ENCODE assay signal across 2 cellular contexts in genomic region chr11:11220786-11221185, GRCh38.
TF ChIP-seq lines count a peak whose summit lies in the region.

No MANE protein-coding gene starts in this region.

TF ChIP-seq in GM23338, 12 proteins besides CTCF, POLR2A, EP300 and RAD21 (continued from another document):
- TF ChIP-seq ZNF462 (CRISPR knock-in tag; IDR thresholded peaks at IDR 0.05) = no peak
- TF ChIP-seq CREB1 (CRISPR knock-in tag; IDR thresholded peaks at IDR 0.05; ENCODE audit: low read depth) = no peak
- TF ChIP-seq JUNB (IDR thresholded peaks at IDR 0.05; ENCODE audit: unreplicated experiment) = no peak
- no peak for TF ChIP-seq EZH2phosphoT487 (IDR thresholded peaks at IDR 0.05; ENCODE audit: unreplicated experiment)
- TF ChIP-seq EZH2 (IDR thresholded peaks at IDR 0.05; ENCODE audit: low read depth, unreplicated experiment) = no peak
- no peak for TF ChIP-seq NANOG (IDR thresholded peaks at IDR 0.05; ENCODE audit: borderline replicate concordance)
- no peak for TF ChIP-seq REST (IDR thresholded peaks at IDR 0.05; ENCODE audit: unreplicated experiment)
- no peak for TF ChIP-seq ZNF114 (CRISPR knock-in tag; IDR thresholded peaks at IDR 0.05)

TF ChIP-seq in H1, 55 proteins besides CTCF, POLR2A, EP300 and RAD21 (continued from another document):
- TF ChIP-seq NRF1 (IDR thresholded peaks at IDR 0.05; ENCODE audit: low read depth, low read length) (no peak), GABPA (IDR thresholded peaks at IDR 0.05; ENCODE audit: borderline replicate concordance, insufficient read depth, low read length) (no peak), KDM1A (IDR thresholded peaks at IDR 0.05; ENCODE audit: borderline replicate concordance, low read length) (no peak), USF2 (IDR thresholded peaks at IDR 0.05; ENCODE audit: low read length) (no peak), KDM5A (IDR thresholded peaks at IDR 0.05; ENCODE audit: low read length) (no peak), BCL11A (IDR thresholded peaks at IDR 0.05; ENCODE audit: low read depth in 2 of 2, low read length in 2 of 2) (no peak), RBBP5 (IDR thresholded peaks at IDR 0.05; ENCODE audit: borderline replicate concordance, low read depth, low read length) (no peak), CTBP2 (IDR thresholded peaks at IDR 0.05; ENCODE audit: borderline replicate concordance, insufficient read depth, insufficient read length, low read length) (no peak), CBX8 (IDR thresholded peaks at IDR 0.05; ENCODE audit: borderline replicate concordance, low read depth, low read length) (no peak), CEBPB (IDR thresholded peaks at IDR 0.05; ENCODE audit: low read depth, low read length) (no peak), RFX5 (IDR thresholded peaks at IDR 0.05; ENCODE audit: borderline replicate concordance, low read depth, low read length) (no peak), ATF3 (IDR thresholded peaks at IDR 0.05; ENCODE audit: insufficient read depth, low read depth, low read length) (no peak), SP4 (IDR thresholded peaks at IDR 0.05; ENCODE audit: low read length) (no peak), E2F6 (IDR thresholded peaks at IDR 0.05) (no peak), BRCA1 (IDR thresholded peaks at IDR 0.05; ENCODE audit: low read depth, low read length) (no peak), PHF8 (conservative IDR thresholded peaks at IDR 0.05; ENCODE audit: low read depth, low read length) (no peak), POLR2AphosphoS5 (IDR thresholded peaks at IDR 0.05; ENCODE audit: low read depth, low read length) (no peak)
